ENCODE assay signal across 1 cellular context in the genomic region with DNA sequence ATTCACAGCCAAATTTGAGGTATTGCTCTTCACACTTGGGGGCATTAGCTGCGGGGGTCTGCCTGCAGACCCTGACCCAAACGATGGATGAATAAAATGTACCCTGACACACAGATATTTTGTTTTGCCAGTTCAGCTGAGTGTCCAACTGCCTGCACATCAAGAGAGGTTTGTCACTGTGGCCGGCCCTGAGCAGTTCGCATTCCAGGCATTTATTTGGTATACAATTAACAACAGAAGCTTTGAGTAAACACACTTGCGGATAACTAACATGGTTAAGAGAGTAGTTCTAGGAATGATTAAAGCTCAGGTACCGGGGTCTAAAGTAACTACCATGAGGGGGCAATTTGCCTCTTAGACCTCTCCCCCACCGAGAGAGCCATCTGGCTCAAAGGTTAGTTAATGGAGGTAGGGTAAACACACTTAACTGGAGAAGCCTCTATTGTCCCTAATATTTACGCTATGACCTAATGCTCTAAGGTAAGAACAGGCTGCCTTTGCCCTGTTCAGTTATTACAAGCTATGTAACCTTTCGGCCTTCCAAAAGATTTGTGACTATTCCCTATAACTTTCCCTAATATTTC.
TF ChIP-seq lines count a peak whose summit lies in the region.

No MANE protein-coding gene starts in this region.

TF ChIP-seq in HepG2, 621 proteins besides CTCF, POLR2A, EP300 and RAD21 (continued from another document and continues in another):
- TF ChIP-seq, protein P1, sequence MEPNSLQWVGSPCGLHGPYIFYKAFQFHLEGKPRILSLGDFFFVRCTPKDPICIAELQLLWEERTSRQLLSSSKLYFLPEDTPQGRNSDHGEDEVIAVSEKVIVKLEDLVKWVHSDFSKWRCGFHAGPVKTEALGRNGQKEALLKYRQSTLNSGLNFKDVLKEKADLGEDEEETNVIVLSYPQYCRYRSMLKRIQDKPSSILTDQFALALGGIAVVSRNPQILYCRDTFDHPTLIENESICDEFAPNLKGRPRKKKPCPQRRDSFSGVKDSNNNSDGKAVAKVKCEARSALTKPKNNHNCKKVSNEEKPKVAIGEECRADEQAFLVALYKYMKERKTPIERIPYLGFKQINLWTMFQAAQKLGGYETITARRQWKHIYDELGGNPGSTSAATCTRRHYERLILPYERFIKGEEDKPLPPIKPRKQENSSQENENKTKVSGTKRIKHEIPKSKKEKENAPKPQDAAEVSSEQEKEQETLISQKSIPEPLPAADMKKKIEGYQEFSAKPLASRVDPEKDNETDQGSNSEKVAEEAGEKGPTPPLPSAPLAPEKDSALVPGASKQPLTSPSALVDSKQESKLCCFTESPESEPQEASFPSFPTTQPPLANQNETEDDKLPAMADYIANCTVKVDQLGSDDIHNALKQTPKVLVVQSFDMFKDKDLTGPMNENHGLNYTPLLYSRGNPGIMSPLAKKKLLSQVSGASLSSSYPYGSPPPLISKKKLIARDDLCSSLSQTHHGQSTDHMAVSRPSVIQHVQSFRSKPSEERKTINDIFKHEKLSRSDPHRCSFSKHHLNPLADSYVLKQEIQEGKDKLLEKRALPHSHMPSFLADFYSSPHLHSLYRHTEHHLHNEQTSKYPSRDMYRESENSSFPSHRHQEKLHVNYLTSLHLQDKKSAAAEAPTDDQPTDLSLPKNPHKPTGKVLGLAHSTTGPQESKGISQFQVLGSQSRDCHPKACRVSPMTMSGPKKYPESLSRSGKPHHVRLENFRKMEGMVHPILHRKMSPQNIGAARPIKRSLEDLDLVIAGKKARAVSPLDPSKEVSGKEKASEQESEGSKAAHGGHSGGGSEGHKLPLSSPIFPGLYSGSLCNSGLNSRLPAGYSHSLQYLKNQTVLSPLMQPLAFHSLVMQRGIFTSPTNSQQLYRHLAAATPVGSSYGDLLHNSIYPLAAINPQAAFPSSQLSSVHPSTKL (CRISPR knock-in tag; IDR thresholded peaks at IDR 0.05) = peak; percentile 73; the same call in 1 of the 2 replicates
- TF ChIP-seq, protein P2, sequence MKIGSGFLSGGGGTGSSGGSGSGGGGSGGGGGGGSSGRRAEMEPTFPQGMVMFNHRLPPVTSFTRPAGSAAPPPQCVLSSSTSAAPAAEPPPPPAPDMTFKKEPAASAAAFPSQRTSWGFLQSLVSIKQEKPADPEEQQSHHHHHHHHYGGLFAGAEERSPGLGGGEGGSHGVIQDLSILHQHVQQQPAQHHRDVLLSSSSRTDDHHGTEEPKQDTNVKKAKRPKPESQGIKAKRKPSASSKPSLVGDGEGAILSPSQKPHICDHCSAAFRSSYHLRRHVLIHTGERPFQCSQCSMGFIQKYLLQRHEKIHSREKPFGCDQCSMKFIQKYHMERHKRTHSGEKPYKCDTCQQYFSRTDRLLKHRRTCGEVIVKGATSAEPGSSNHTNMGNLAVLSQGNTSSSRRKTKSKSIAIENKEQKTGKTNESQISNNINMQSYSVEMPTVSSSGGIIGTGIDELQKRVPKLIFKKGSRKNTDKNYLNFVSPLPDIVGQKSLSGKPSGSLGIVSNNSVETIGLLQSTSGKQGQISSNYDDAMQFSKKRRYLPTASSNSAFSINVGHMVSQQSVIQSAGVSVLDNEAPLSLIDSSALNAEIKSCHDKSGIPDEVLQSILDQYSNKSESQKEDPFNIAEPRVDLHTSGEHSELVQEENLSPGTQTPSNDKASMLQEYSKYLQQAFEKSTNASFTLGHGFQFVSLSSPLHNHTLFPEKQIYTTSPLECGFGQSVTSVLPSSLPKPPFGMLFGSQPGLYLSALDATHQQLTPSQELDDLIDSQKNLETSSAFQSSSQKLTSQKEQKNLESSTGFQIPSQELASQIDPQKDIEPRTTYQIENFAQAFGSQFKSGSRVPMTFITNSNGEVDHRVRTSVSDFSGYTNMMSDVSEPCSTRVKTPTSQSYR (CRISPR knock-in tag; IDR thresholded peaks at IDR 0.05; ENCODE audit: borderline replicate concordance) = 0 out of 2 replicates have a peak, but pooled peaks have one; percentile 24
- TF ChIP-seq TCF7 (IDR thresholded peaks at IDR 0.05; ENCODE audit: low read depth) = 0 out of 2 replicates have a peak, but pooled peaks have one; percentile 5
- TF ChIP-seq FOXP1 (IDR thresholded peaks at IDR 0.05) = 0 out of 2 replicates have a peak, but pooled peaks have one; percentile 37
- TF ChIP-seq FOXP1 (CRISPR knock-in tag; IDR thresholded peaks at IDR 0.05) = peak; percentile 76
- TF ChIP-seq DPF2 (CRISPR knock-in tag; IDR thresholded peaks at IDR 0.05; ENCODE audit: borderline replicate concordance, low read depth) = 0 out of 2 replicates have a peak, but pooled peaks have one; percentile 36
- TF ChIP-seq ZNF180 (CRISPR knock-in tag; IDR thresholded peaks at IDR 0.05; ENCODE audit: borderline replicate concordance, low read depth) = no peak
- TF ChIP-seq, protein P3, sequence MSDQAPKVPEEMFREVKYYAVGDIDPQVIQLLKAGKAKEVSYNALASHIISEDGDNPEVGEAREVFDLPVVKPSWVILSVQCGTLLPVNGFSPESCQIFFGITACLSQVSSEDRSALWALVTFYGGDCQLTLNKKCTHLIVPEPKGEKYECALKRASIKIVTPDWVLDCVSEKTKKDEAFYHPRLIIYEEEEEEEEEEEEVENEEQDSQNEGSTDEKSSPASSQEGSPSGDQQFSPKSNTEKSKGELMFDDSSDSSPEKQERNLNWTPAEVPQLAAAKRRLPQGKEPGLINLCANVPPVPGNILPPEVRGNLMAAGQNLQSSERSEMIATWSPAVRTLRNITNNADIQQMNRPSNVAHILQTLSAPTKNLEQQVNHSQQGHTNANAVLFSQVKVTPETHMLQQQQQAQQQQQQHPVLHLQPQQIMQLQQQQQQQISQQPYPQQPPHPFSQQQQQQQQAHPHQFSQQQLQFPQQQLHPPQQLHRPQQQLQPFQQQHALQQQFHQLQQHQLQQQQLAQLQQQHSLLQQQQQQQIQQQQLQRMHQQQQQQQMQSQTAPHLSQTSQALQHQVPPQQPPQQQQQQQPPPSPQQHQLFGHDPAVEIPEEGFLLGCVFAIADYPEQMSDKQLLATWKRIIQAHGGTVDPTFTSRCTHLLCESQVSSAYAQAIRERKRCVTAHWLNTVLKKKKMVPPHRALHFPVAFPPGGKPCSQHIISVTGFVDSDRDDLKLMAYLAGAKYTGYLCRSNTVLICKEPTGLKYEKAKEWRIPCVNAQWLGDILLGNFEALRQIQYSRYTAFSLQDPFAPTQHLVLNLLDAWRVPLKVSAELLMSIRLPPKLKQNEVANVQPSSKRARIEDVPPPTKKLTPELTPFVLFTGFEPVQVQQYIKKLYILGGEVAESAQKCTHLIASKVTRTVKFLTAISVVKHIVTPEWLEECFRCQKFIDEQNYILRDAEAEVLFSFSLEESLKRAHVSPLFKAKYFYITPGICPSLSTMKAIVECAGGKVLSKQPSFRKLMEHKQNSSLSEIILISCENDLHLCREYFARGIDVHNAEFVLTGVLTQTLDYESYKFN (CRISPR knock-in tag; conservative IDR thresholded peaks at IDR 0.05) = peak; percentile 80
- no peak for TF ChIP-seq ELF3 (CRISPR knock-in tag; IDR thresholded peaks at IDR 0.05)
- TF ChIP-seq, protein P4, sequence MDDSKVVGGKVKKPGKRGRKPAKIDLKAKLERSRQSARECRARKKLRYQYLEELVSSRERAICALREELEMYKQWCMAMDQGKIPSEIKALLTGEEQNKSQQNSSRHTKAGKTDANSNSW (CRISPR knock-in tag; IDR thresholded peaks at IDR 0.05; ENCODE audit: borderline replicate concordance) = no peak
- TF ChIP-seq FOXA3 (CRISPR knock-in tag; IDR thresholded peaks at IDR 0.05) = peak; percentile 59
- TF ChIP-seq ZKSCAN8 (CRISPR knock-in tag; IDR thresholded peaks at IDR 0.05; ENCODE audit: borderline replicate concordance) = no peak
- peak; percentile 26; the same call in 1 of the 2 replicates for TF ChIP-seq SALL1 (CRISPR knock-in tag; IDR thresholded peaks at IDR 0.05)
- TF ChIP-seq ZNF124 (CRISPR knock-in tag; IDR thresholded peaks at IDR 0.05) = no peak
- TF ChIP-seq, protein P5, sequence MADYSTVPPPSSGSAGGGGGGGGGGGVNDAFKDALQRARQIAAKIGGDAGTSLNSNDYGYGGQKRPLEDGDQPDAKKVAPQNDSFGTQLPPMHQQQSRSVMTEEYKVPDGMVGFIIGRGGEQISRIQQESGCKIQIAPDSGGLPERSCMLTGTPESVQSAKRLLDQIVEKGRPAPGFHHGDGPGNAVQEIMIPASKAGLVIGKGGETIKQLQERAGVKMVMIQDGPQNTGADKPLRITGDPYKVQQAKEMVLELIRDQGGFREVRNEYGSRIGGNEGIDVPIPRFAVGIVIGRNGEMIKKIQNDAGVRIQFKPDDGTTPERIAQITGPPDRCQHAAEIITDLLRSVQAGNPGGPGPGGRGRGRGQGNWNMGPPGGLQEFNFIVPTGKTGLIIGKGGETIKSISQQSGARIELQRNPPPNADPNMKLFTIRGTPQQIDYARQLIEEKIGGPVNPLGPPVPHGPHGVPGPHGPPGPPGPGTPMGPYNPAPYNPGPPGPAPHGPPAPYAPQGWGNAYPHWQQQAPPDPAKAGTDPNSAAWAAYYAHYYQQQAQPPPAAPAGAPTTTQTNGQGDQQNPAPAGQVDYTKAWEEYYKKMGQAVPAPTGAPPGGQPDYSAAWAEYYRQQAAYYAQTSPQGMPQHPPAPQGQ (CRISPR knock-in tag; IDR thresholded peaks at IDR 0.05; ENCODE audit: borderline replicate concordance) = no peak
- TF ChIP-seq ZNF777 (CRISPR knock-in tag; IDR thresholded peaks at IDR 0.05) = no peak
- TF ChIP-seq HDAC1 (CRISPR knock-in tag; IDR thresholded peaks at IDR 0.05) = 0 out of 2 replicates have a peak, but pooled peaks have one; percentile 13
- TF ChIP-seq, protein P6, sequence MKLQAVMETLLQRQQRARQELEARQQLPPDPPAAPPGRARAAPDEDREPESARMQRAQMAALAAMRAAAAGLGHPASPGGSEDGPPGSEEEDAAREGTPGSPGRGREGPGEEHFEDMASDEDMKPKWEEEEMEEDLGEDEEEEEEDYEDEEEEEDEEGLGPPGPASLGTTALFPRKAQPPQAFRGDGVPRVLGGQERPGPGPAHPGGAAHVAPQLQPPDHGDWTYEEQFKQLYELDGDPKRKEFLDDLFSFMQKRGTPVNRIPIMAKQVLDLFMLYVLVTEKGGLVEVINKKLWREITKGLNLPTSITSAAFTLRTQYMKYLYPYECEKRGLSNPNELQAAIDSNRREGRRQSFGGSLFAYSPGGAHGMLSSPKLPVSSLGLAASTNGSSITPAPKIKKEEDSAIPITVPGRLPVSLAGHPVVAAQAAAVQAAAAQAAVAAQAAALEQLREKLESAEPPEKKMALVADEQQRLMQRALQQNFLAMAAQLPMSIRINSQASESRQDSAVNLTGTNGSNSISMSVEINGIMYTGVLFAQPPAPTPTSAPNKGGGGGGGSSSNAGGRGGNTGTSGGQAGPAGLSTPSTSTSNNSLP (IDR thresholded peaks at IDR 0.05; ENCODE audit: low read depth, low read length) = peak; percentile 47; the same call in 1 of the 2 replicates
- 0 out of 2 replicates have a peak, but pooled peaks have one; percentile 23 for TF ChIP-seq KAT8 (CRISPR knock-in tag; IDR thresholded peaks at IDR 0.05)
- TF ChIP-seq, protein P7, sequence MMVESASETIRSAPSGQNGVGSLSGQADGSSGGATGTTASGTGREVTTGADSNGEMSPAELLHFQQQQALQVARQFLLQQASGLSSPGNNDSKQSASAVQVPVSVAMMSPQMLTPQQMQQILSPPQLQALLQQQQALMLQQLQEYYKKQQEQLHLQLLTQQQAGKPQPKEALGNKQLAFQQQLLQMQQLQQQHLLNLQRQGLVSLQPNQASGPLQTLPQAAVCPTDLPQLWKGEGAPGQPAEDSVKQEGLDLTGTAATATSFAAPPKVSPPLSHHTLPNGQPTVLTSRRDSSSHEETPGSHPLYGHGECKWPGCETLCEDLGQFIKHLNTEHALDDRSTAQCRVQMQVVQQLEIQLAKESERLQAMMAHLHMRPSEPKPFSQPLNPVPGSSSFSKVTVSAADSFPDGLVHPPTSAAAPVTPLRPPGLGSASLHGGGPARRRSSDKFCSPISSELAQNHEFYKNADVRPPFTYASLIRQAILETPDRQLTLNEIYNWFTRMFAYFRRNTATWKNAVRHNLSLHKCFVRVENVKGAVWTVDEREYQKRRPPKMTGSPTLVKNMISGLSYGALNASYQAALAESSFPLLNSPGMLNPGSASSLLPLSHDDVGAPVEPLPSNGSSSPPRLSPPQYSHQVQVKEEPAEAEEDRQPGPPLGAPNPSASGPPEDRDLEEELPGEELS (CRISPR knock-in tag; IDR thresholded peaks at IDR 0.05) = peak; percentile 69
- no peak for TF ChIP-seq CREM (IDR thresholded peaks at IDR 0.05)
- no peak for TF ChIP-seq CREM (CRISPR knock-in tag; IDR thresholded peaks at IDR 0.05)
- TF ChIP-seq, protein P8, sequence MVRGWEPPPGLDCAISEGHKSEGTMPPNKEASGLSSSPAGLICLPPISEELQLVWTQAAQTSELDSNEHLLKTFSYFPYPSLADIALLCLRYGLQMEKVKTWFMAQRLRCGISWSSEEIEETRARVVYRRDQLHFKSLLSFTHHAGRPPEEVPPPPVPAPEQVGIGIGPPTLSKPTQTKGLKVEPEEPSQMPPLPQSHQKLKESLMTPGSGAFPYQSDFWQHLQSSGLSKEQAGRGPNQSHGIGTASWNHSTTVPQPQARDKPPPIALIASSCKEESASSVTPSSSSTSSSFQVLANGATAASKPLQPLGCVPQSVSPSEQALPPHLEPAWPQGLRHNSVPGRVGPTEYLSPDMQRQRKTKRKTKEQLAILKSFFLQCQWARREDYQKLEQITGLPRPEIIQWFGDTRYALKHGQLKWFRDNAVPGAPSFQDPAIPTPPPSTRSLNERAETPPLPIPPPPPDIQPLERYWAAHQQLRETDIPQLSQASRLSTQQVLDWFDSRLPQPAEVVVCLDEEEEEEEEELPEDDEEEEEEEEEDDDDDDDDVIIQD (CRISPR knock-in tag; IDR thresholded peaks at IDR 0.05; ENCODE audit: low read depth) = peak; percentile 50; the same call in 1 of the 2 replicates
- no peak for TF ChIP-seq ATAD3A (CRISPR knock-in tag; IDR thresholded peaks at IDR 0.05)
- TF ChIP-seq MIXL1 (CRISPR knock-in tag; IDR thresholded peaks at IDR 0.05) = peak; percentile 64
- TF ChIP-seq KDM3A (CRISPR knock-in tag; IDR thresholded peaks at IDR 0.05; ENCODE audit: low read depth) = no peak
- TF ChIP-seq TEAD3 (CRISPR knock-in tag; optimal IDR thresholded peaks at IDR 0.05; ENCODE audit: borderline replicate concordance) = peak; percentile 85
- peak; percentile 45 for TF ChIP-seq NR2F6 (IDR thresholded peaks at IDR 0.05)
- peak; percentile 13; the same call in 1 of the 2 replicates for TF ChIP-seq NR2F6 (CRISPR knock-in tag; IDR thresholded peaks at IDR 0.05)
- peak; percentile 59 for TF ChIP-seq HNF4A (CRISPR knock-in tag; IDR thresholded peaks at IDR 0.05)
- no peak for TF ChIP-seq SIX4 (CRISPR knock-in tag; IDR thresholded peaks at IDR 0.05)
- TF ChIP-seq RFX3 (CRISPR knock-in tag; IDR thresholded peaks at IDR 0.05) = no peak
- no peak for TF ChIP-seq ZNF724P (CRISPR knock-in tag; IDR thresholded peaks at IDR 0.05; ENCODE audit: borderline replicate concordance)
- TF ChIP-seq, protein P9, sequence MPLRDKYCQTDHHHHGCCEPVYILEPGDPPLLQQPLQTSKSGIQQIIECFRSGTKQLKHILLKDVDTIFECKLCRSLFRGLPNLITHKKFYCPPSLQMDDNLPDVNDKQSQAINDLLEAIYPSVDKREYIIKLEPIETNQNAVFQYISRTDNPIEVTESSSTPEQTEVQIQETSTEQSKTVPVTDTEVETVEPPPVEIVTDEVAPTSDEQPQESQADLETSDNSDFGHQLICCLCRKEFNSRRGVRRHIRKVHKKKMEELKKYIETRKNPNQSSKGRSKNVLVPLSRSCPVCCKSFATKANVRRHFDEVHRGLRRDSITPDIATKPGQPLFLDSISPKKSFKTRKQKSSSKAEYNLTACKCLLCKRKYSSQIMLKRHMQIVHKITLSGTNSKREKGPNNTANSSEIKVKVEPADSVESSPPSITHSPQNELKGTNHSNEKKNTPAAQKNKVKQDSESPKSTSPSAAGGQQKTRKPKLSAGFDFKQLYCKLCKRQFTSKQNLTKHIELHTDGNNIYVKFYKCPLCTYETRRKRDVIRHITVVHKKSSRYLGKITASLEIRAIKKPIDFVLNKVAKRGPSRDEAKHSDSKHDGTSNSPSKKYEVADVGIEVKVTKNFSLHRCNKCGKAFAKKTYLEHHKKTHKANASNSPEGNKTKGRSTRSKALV (CRISPR knock-in tag; IDR thresholded peaks at IDR 0.05) = no peak
